In genomic region chr1:22428672-22429071, GRCh38 we compare ENCODE assay signal across 1 cellular context.
TF ChIP-seq lines count a peak whose summit lies in the region.

No MANE protein-coding gene starts in this region.

TF ChIP-seq in HepG2, 621 proteins besides CTCF, POLR2A, EP300 and RAD21 (continued from another document):
- no peak for TF ChIP-seq EHMT2 (IDR thresholded peaks at IDR 0.05; ENCODE audit: borderline replicate concordance, low read depth, low read length)
- TF ChIP-seq GTF2F1 (IDR thresholded peaks at IDR 0.05; ENCODE audit: low read length), result no peak
- TF ChIP-seq USF2 (IDR thresholded peaks at IDR 0.05; ENCODE audit: low read depth, low read length), result peak; percentile 92
- TF ChIP-seq USF2 (CRISPR knock-in tag; IDR thresholded peaks at IDR 0.05; ENCODE audit: borderline replicate concordance), result peak; percentile 97; the same call in 1 of the 2 replicates
- TF ChIP-seq HINFP (CRISPR knock-in tag; IDR thresholded peaks at IDR 0.05; ENCODE audit: low read depth), result no peak
- TF ChIP-seq HCFC1 (IDR thresholded peaks at IDR 0.05; ENCODE audit: low read depth, low read length), result peak; percentile 88
- no peak for TF ChIP-seq RFXAP (CRISPR knock-in tag; IDR thresholded peaks at IDR 0.05; ENCODE audit: borderline replicate concordance)
- TF ChIP-seq KDM5A (IDR thresholded peaks at IDR 0.05; ENCODE audit: borderline replicate concordance, low read length), result peak; percentile 44; the same call in 1 of the 2 replicates
- TF ChIP-seq SIN3B (IDR thresholded peaks at IDR 0.05; ENCODE audit: low read length), result peak; percentile 75; the same call in 1 of the 2 replicates
- no peak for TF ChIP-seq SRF (IDR thresholded peaks at IDR 0.05; ENCODE audit: low read depth, low read length)
- peak; percentile 77 for TF ChIP-seq SUZ12 (IDR thresholded peaks at IDR 0.05; ENCODE audit: low read depth, low read length)
- TF ChIP-seq FOXK1 (CRISPR knock-in tag; IDR thresholded peaks at IDR 0.05; ENCODE audit: borderline replicate concordance, low read depth), result peak; percentile 54; the same call in 1 of the 2 replicates
- TF ChIP-seq FOXP1 (IDR thresholded peaks at IDR 0.05), result no peak
- TF ChIP-seq FOXP1 (CRISPR knock-in tag; IDR thresholded peaks at IDR 0.05), result no peak
- TF ChIP-seq THAP11 (CRISPR knock-in tag; IDR thresholded peaks at IDR 0.05), result peak; percentile 100
- TF ChIP-seq ZNF446 (CRISPR knock-in tag; IDR thresholded peaks at IDR 0.05), result no peak
- no peak for TF ChIP-seq GABPA (IDR thresholded peaks at IDR 0.05; ENCODE audit: low read depth, low read length)
- peak; percentile 51 for TF ChIP-seq GABPA (CRISPR knock-in tag; IDR thresholded peaks at IDR 0.05; ENCODE audit: low read depth)
